ENCODE assay signal across 22 cellular contexts in genomic region chr12:113485330-113485729, GRCh38. TPM values are rescaled to one million over a fixed set of nuclear protein-coding genes. Genes with fewer than 3 reads are reported as not detected.
"Had no signal": no experiment of that assay in that cellular context is flagged by ENCODE, and none has a peak within 500 bp of the region (broad histone marks: within the 10 kb centered on the region; RNA-seq: fewer than 3 reads in every experiment).

No MANE protein-coding gene starts in this region.

- DNase-seq: activated CD4-positive, alpha-beta T cell treated with anti-CD3 and anti-CD28 coated beads for 48 hours; activated CD4-positive, alpha-beta T cell treated with anti-CD3 and anti-CD28 coated beads, Interleukin-2, amount 50 U/mL, for 48 hours; activated CD4-positive, CD25-positive, alpha-beta regulatory T cell treated with anti-CD3 and anti-CD28 coated beads, Interleukin-2, amount 50 U/mL, for 72 hours; activated gamma-delta T cell; activated naive CD4-positive, alpha-beta T cell treated with anti-CD3 and anti-CD28 coated beads for 36 hours; activated T-cell treated with anti-CD3 and anti-CD28 coated beads, Interleukin-2, amount 50 U/mL, for 48 hours; amygdala; MM.1S; NCI-H1105; NCI-H1436 treated with DMSO at 0.1 percent for 48 hours; NCI-H187 treated with DMSO at 0.1 percent for 48 hours; NCI-H2081 treated with DMSO at 0.1 percent for 48 hours; NCI-H446; NCI-H524; Peyer's patch; SHP77 treated with DMSO at 0.1 percent for 48 hours had no signal

- H3K4me1 Mint-ChIP-seq: activated T-helper 17 cell treated with anti-CD3 and anti-CD28 coated beads, Interleukin-2, amount 50 U/mL, for 72 hours; central memory CD8-positive, alpha-beta T cell had no signal

- H3K27ac Mint-ChIP-seq: activated naive CD4-positive, alpha-beta T cell treated with anti-CD3 and anti-CD28 coated beads for 36 hours; activated naive CD8-positive, alpha-beta T cell; activated T-helper 17 cell treated with anti-CD3 and anti-CD28 coated beads, Interleukin-2, amount 50 U/mL, for 72 hours; T-helper 1 cell treated with Interleukin-12 subunit alpha and Interleukin-12 subunit beta and Interleukin-4 antibody, amounts not matched to agents 30 μg/mL and 1 μg/mL, for 36 hours had no signal

- H3K4me1 ChIP-seq: Peyer's patch had no signal

- H3K36me3 ChIP-seq: Peyer's patch had no signal

- H3K36me3 Mint-ChIP-seq: activated naive CD8-positive, alpha-beta T cell; brain had no signal

- H3K27ac ChIP-seq: Peyer's patch had no signal

- H3K4me3 Mint-ChIP-seq: activated naive CD4-positive, alpha-beta T cell treated with anti-CD3 and anti-CD28 coated beads for 36 hours; activated naive CD8-positive, alpha-beta T cell; activated T-helper 17 cell treated with anti-CD3 and anti-CD28 coated beads, Interleukin-2, amount 50 U/mL, for 72 hours; brain; central memory CD8-positive, alpha-beta T cell; T-helper 1 cell treated with Interleukin-12 subunit alpha and Interleukin-12 subunit beta and Interleukin-4 antibody, amounts not matched to agents 30 μg/mL and 1 μg/mL, for 36 hours had no signal

- ATAC-seq: activated T-helper 17 cell treated with anti-CD3 and anti-CD28 coated beads, Interleukin-2, amount 50 U/mL, for 72 hours had no signal

- H3K9me3 Mint-ChIP-seq: activated naive CD4-positive, alpha-beta T cell treated with anti-CD3 and anti-CD28 coated beads for 36 hours; central memory CD8-positive, alpha-beta T cell; T-helper 1 cell treated with Interleukin-12 subunit alpha and Interleukin-12 subunit beta and Interleukin-4 antibody, amounts not matched to agents 30 μg/mL and 1 μg/mL, for 36 hours had no signal

- H3K4me3 ChIP-seq: Peyer's patch had no signal

- H3K9me3 ChIP-seq: Peyer's patch had no signal

- FAIRE-seq: astrocyte had no signal

RNA-seq across cellular contexts. Expression of gene LHX5, which starts 13.7 kb away (rescaled TPM):
- total RNA-seq: activated naive CD4-positive, alpha-beta T cell treated with anti-CD3 and anti-CD28 coated beads for 36 hours; activated T-helper 17 cell treated with anti-CD3 and anti-CD28 coated beads, Interleukin-2, amount 50 U/mL, for 72 hours; Peyer's patch had no signal
